9 cellular contexts compared by ENCODE assay signal in genomic region chr18:26090130-26091046, GRCh38. TPM values are rescaled to one million over a fixed set of nuclear protein-coding genes. Genes with fewer than 3 reads are reported as not detected.
DNase-seq lines count a peak whose midpoint lies in the region; ATAC-seq, FAIRE-seq and TF ChIP-seq lines count a peak whose summit lies in the region.
"Had no signal": no experiment of that assay in that cellular context is flagged by ENCODE, and none has a peak within 500 bp of the region (broad histone marks: within the 10 kb centered on the region; RNA-seq: fewer than 3 reads in every experiment).

Gene SS18, minus strand, starts transcription at chr18:26090613. Its CDS starts 44 bp downstream, at chr18:26090569.

- peak; percentile 79 for DNase-seq in AG09309 (ENCODE audit: low read depth)
- DNase-seq in NCI-H345 treated with DMSO at 0.1 percent for 48 hours (lab: John Stamatoyannopoulos, UW; ENCODE audit: unreplicated experiment), result peak; percentile 79
- DNase-seq in activated CD4-positive, CD25-positive, alpha-beta regulatory T cell treated with anti-CD3 and anti-CD28 coated beads, Interleukin-2, amount 50 U/mL, for 72 hours, result peak; percentile 87
- DNase-seq in cerebellar nuclear complex (lab: John Stamatoyannopoulos, UW), result peak; percentile 6 to 62
- no peak for DNase-seq in keratinocyte (ENCODE audit: low read depth, low spot score)
- DNase-seq in stimulated activated CD4-positive, alpha-beta T cell treated with anti-CD3 and anti-CD28 coated beads, Interleukin-15, amount 100 ng/mL, for 1 hour (ENCODE audit: low read depth in 1 of 2, low spot score in 1 of 2), result peak; percentile 80 to 81

- H3K4me1 ChIP-seq in keratinocyte (ENCODE audit: control insufficient read depth, extremely low read depth, insufficient read depth, low read length), result peaks cover 8% of the 10 kb centered on the region

- no peaks in the 10 kb centered on the region for H4K20me1 ChIP-seq in keratinocyte (ENCODE audit: control insufficient read depth, extremely low read depth, insufficient read depth, low read length)

- no peak for FAIRE-seq in keratinocyte (lab: Jason Lieb, UNC)
- FAIRE-seq: colon had no signal

- peak within 1 kb of the TSS; percentile 98 for H3K4me2 ChIP-seq in keratinocyte (ENCODE audit: control insufficient read depth, extremely low read depth, insufficient read depth, low read depth, low read length)

- dilution Hi-C loops in keratinocyte (cut with MboI; ENCODE audit: extremely low pct_ligation_motif_present, low sequenced_read_pairs), result no loop called here

- H3K9me3 ChIP-seq in keratinocyte (ENCODE audit: control insufficient read depth, low read depth, low read length), result no peaks in the 10 kb centered on the region

- H3K79me2 ChIP-seq in keratinocyte (ENCODE audit: control insufficient read depth, insufficient read depth, low read length), result peaks cover 48% of the 10 kb centered on the region

- H3K4me3 ChIP-seq in AG09309 (ENCODE audit: control insufficient read depth, low read depth, low read length) (peak within 1 kb of the TSS; percentile 85), keratinocyte (ENCODE audit: control insufficient read depth in 2 of 3, extremely low read depth in 1 of 3, insufficient read depth in 2 of 3, low read depth in 1 of 3, low read length in 3 of 3) (peak within 1 kb of the TSS; percentile 71 to 88 (median 84))

- TF ChIP-seq CTCF in AG09309 (IDR thresholded peaks at IDR 0.05; ENCODE audit: control insufficient read depth, insufficient read depth, low read depth, low read length, missing control alignments), result no peak
- no peak for TF ChIP-seq CTCF in keratinocyte (optimal IDR thresholded peaks at IDR 0.05 in 1 of 3, IDR thresholded peaks at IDR 0.05 in 1 of 3, conservative IDR thresholded peaks at IDR 0.05 in 1 of 3; ENCODE audit: extremely low read depth in 1 of 3, insufficient read depth in 2 of 3, low read length in 3 of 3)

- no peaks in the 10 kb centered on the region for H3K9me1 ChIP-seq in keratinocyte (ENCODE audit: control insufficient read depth, extremely low read depth, insufficient read depth, low read length)

- ATAC-seq in GM19023 (IDR thresholded peaks at IDR 0.05; ENCODE audit: unreplicated experiment) (peak; percentile 78), HG03280 (IDR thresholded peaks at IDR 0.05; ENCODE audit: unreplicated experiment) (peak; percentile 71)

- peak within 1 kb of the TSS; percentile 97 for H2AFZ ChIP-seq in keratinocyte (ENCODE audit: control insufficient read depth, low read length)

- H3K27ac ChIP-seq in keratinocyte (ENCODE audit: control insufficient read depth, insufficient read depth, low read length), result peak within 1 kb of the TSS; percentile 81

- no peaks in the 10 kb centered on the region for H3K27me3 ChIP-seq in keratinocyte (ENCODE audit: control insufficient read depth, extremely low read depth, insufficient read depth, low read length)

- H3K9ac ChIP-seq in keratinocyte (ENCODE audit: control insufficient read depth, extremely low read depth, insufficient read depth, low read length), result peak within 1 kb of the TSS; percentile 89

- H3K36me3 ChIP-seq in keratinocyte (ENCODE audit: control insufficient read depth in 2 of 2, extremely low read depth in 1 of 2, insufficient read depth in 2 of 2, low read length in 2 of 2), result peaks cover 4 to 13% of the 10 kb centered on the region in 2 experiments

RNA-seq across cellular contexts. Expression of gene SS18, which starts in this region (rescaled TPM):
- 134 to 169 TPM (median 140 TPM) in 3 replicates for polyA plus RNA-seq in keratinocyte
- 30.0 TPM for polyA plus RNA-seq in keratinocyte (2011; ENCODE audit: low read depth)
- 69.0 and 95.4 TPM in 2 replicates for polyA plus RNA-seq in keratinocyte (2011; cell fraction: cytosol; rRNA removed)
- 207 and 263 TPM in 2 replicates for polyA plus RNA-seq in keratinocyte (2011; cell fraction: nucleus; rRNA removed)
- 42.5 and 63.4 TPM in 2 replicates for polyA plus RNA-seq in keratinocyte (2012; ENCODE audit: low replicate concordance)
- 121 to 227 TPM (median 210 TPM) in 3 replicates for polyA minus RNA-seq in keratinocyte
- polyA minus RNA-seq in keratinocyte (2011; cell fraction: cytosol; rRNA and poly(A)+ RNA removed), result 130 TPM
- polyA minus RNA-seq in keratinocyte (2011; cell fraction: nucleus; rRNA and poly(A)+ RNA removed), result 128 and 202 TPM in 2 replicates
